In genomic region chr10:118045154-118045841, GRCh38 we compare ENCODE assay signal across 8 cellular contexts. TPM values are rescaled to one million over a fixed set of nuclear protein-coding genes. Genes with fewer than 3 reads are reported as not detected.
DNase-seq lines count a peak whose midpoint lies in the region; ATAC-seq, FAIRE-seq and TF ChIP-seq lines count a peak whose summit lies in the region.

No MANE protein-coding gene starts in this region.

- peak overlapping the region; percentile 80; the same call in 1 of the 2 replicates for H3K9ac ChIP-seq in HepG2 (ENCODE audit: insufficient read depth, low read depth, low read length)

- peaks cover 25% of the 10 kb centered on the region for H3K79me2 ChIP-seq in HepG2 (ENCODE audit: insufficient read depth, low read length)

- H3K4me3 ChIP-seq in heart left ventricle (peak overlapping the region in 11 of 12 donors; percentile 69 to 93 (median 88)), ascending aorta (peak overlapping the region; percentile 75 to 96), HepG2 (replicated peaks in 1 of 3; ENCODE audit: insufficient read depth in 1 of 3, low read depth in 2 of 3, low read length in 3 of 3) (peak overlapping the region; percentile 73 to 81 (median 79)), upper lobe of right lung (peak overlapping the region; percentile 92)

- WGBS in heart left ventricle, 4 donors = 32 to 40% (median 37%) methylated on average over 8 of the region's 8 CpGs
- 25% methylated on average over 8 of the region's 8 CpGs for WGBS in HepG2 (ENCODE audit: low lambda C conversion rate)

- H3K4me1 ChIP-seq in heart left ventricle = peaks cover 3 to 58% (median 48%) of the 10 kb centered on the region in 12 donors
- H3K4me1 ChIP-seq in ascending aorta = peaks cover 2 to 28% of the 10 kb centered on the region in 2 donors
- peaks cover 23% of the 10 kb centered on the region for H3K4me1 ChIP-seq in HepG2 (ENCODE audit: insufficient read depth, low read length)
- peaks cover 16% of the 10 kb centered on the region for H3K4me1 ChIP-seq in upper lobe of right lung

- no peak for TF ChIP-seq EP300 in HepG2 (IDR thresholded peaks at IDR 0.05; ENCODE audit: low read depth in 2 of 2, low read length in 2 of 2)
- TF ChIP-seq EP300 in HepG2 (CRISPR knock-in tag; IDR thresholded peaks at IDR 0.05; ENCODE audit: borderline replicate concordance) = no peak

- TF ChIP-seq POLR2A in heart left ventricle (IDR thresholded peaks at IDR 0.05) = no peak
- TF ChIP-seq POLR2A in HepG2 (IDR thresholded peaks at IDR 0.05; ENCODE audit: insufficient read depth in 1 of 2, low read depth in 2 of 2, low read length in 2 of 2) = no peak

- no peak for FAIRE-seq in HepG2 (lab: Jason Lieb, UNC)

- POLR2A ChIA-PET in HepG2 (lab: Yijun Ruan, JAX) = no interaction called here

- in situ Hi-C loops in HepG2 (cut with HindIII; ENCODE audit: extremely low pct_ligation_motif_present, low pct_unique_long_range_greater_than_20kb) = no loop called here

- no peak for ATAC-seq in heart left ventricle
- ATAC-seq in Right ventricle myocardium inferior = no peak
- no peak for ATAC-seq in HepG2
- no peak for ATAC-seq in upper lobe of right lung
- ATAC-seq in GM21619 (IDR thresholded peaks at IDR 0.05; ENCODE audit: unreplicated experiment) = no peak
- no peak for ATAC-seq in HG02588 (IDR thresholded peaks at IDR 0.05; ENCODE audit: unreplicated experiment)

- H4K20me1 ChIP-seq in HepG2 (ENCODE audit: insufficient read depth, low read length) = no peaks in the 10 kb centered on the region

- H3K27ac ChIP-seq in heart left ventricle (peak overlapping the region in 11 of 12 donors; percentile 68 to 95 (median 93)), ascending aorta (peak overlapping the region; percentile 91 to 98), HepG2 (ENCODE audit: extremely low read length, insufficient read depth, low read length) (peak overlapping the region; percentile 74), upper lobe of right lung (peak overlapping the region; percentile 94)

- peak overlapping the region; percentile 86 for H3K4me2 ChIP-seq in HepG2 (ENCODE audit: low read depth, low read length)

- CTCF ChIA-PET in HepG2 (lab: Yijun Ruan, JAX; ENCODE audit: low intra/inter-chr PET ratio, low total read pairs) = no interaction called here

- TSS peak; percentile 47 for BruUV-seq in HepG2 (replicated peaks; lab: Mats Ljungman, UMichigan)

- DNase-seq in heart left ventricle (no peak), Right ventricle myocardium inferior (ENCODE audit: missing footprints) (no peak), ascending aorta (ENCODE audit: low spot score in 2 of 2) (no peak), HepG2 (ENCODE audit: low spot score) (no peak), upper lobe of right lung (no peak)
- no peak for DNase-seq in stimulated activated naive CD4-positive, alpha-beta T cell (lab: John Stamatoyannopoulos, UW)

- no peaks in the 10 kb centered on the region for H3K27me3 ChIP-seq in heart left ventricle
- no peaks in the 10 kb centered on the region for H3K27me3 ChIP-seq in ascending aorta
- H3K27me3 ChIP-seq in HepG2 (ENCODE audit: control insufficient read depth in 1 of 2, insufficient read depth in 2 of 2, low read length in 2 of 2) = no peaks in the 10 kb centered on the region; a peak in 1 of 5 replicates
- H3K27me3 ChIP-seq in upper lobe of right lung = no peaks in the 10 kb centered on the region

- H2AFZ ChIP-seq in HepG2 (ENCODE audit: low read length) = no peak overlapping the region

- intact Hi-C loops in heart left ventricle (cut with DNase I) (loop anchor here in 1 of 10 donors (10.0 kb wide), 1 partner anchor 290 kb away; no protein-coding TSS in a partner anchor), Right ventricle myocardium inferior (cut with DNase I) (loop anchor here (5.0 to 10.0 kb wide), 3 partner anchors 72 to 670 kb away; partner anchors contain the start of gene PDZD8), ascending aorta (cut with DNase I) (loop anchor here (10.0 kb wide), 2 partner anchors 1300 to 1850 kb away; partner anchors contain the start of genes HSPA12A and SEC23IP), HepG2 (cut with micrococcal nuclease; ENCODE audit: unreplicated experiment) (no loop called here), upper lobe of right lung (cut with DNase I) (no loop called here)

- TF ChIP-seq CTCF in heart left ventricle (IDR thresholded peaks at IDR 0.05) (no peak), ascending aorta (IDR thresholded peaks at IDR 0.05) (no peak), HepG2 (CRISPR knock-in tag; IDR thresholded peaks at IDR 0.05) (no peak), upper lobe of right lung (IDR thresholded peaks at IDR 0.05) (no peak)

- H3K36me3 ChIP-seq in heart left ventricle (no peaks in the 10 kb centered on the region), ascending aorta (no peaks in the 10 kb centered on the region), HepG2 (replicated peaks in 1 of 2; ENCODE audit: control insufficient read depth in 1 of 2, insufficient read depth in 2 of 2, low read length in 2 of 2) (no peaks in the 10 kb centered on the region), upper lobe of right lung (no peaks in the 10 kb centered on the region)

- H3K9me3 ChIP-seq in heart left ventricle = no peaks in the 10 kb centered on the region
- H3K9me3 ChIP-seq in ascending aorta = no peaks in the 10 kb centered on the region
- H3K9me3 ChIP-seq in HepG2 (ENCODE audit: low read length) = no peaks in the 10 kb centered on the region
- no peaks in the 10 kb centered on the region for H3K9me3 ChIP-seq in upper lobe of right lung

- no peak for TF ChIP-seq RAD21 in HepG2 (CRISPR knock-in tag; IDR thresholded peaks at IDR 0.05)

TF ChIP-seq in HepG2, 621 proteins besides CTCF, POLR2A, EP300 and RAD21:
- peak; percentile 13; the same call in 1 of the 2 replicates for TF ChIP-seq ARID2 (CRISPR knock-in tag; IDR thresholded peaks at IDR 0.05; ENCODE audit: borderline replicate concordance)
- no peak for TF ChIP-seq ZC3H4 (CRISPR knock-in tag; IDR thresholded peaks at IDR 0.05; ENCODE audit: borderline replicate concordance)
- no peak for TF ChIP-seq KDM5A (IDR thresholded peaks at IDR 0.05; ENCODE audit: borderline replicate concordance, low read length)
- TF ChIP-seq ZNF674 (CRISPR knock-in tag; IDR thresholded peaks at IDR 0.05; ENCODE audit: low read depth) = no peak
- TF ChIP-seq JDP2 (CRISPR knock-in tag; IDR thresholded peaks at IDR 0.05; ENCODE audit: borderline replicate concordance) = no peak
- TF ChIP-seq PAWR (CRISPR knock-in tag; IDR thresholded peaks at IDR 0.05; ENCODE audit: borderline replicate concordance) = no peak

RNA-seq across cellular contexts. Expression of gene RAB11FIP2, which starts 1.4 kb away (rescaled TPM):
- 10 to 100 TPM in 8 of 9 donors, 1 to 10 TPM in 1; 8.8 to 20.3 (median 13.0) TPM for total RNA-seq in heart left ventricle
- polyA plus RNA-seq in heart left ventricle = 1 to 10 TPM; 1.6 to 5.5 TPM
- 12.8 TPM for total RNA-seq in Right ventricle myocardium inferior
- 2.8 TPM for total RNA-seq in ascending aorta
- total RNA-seq in HepG2 (2016; rRNA removed; fragmentation: Illumina TruSeq; extraction: Trizol) = 13.0 and 14.6 TPM in 2 replicates
- total RNA-seq in HepG2 (2016; cell fraction: cytosol; rRNA removed; fragmentation: Illumina TruSeq; extraction: Trizol; ENCODE audit: low read depth) = 5.5 and 6.4 TPM in 2 replicates
- total RNA-seq in HepG2 (2016; cell fraction: insoluble cytoplasmic fraction; rRNA removed; fragmentation: Illumina TruSeq; extraction: Trizol) = 10.3 and 10.8 TPM in 2 replicates
- 9.4 and 11.7 TPM in 2 replicates for total RNA-seq in HepG2 (2016; cell fraction: membrane; rRNA removed; fragmentation: Illumina TruSeq; extraction: Trizol)
- total RNA-seq in HepG2 (2016; cell fraction: nucleus; rRNA removed; fragmentation: Illumina TruSeq; extraction: Trizol) = 25.8 and 26.1 TPM in 2 replicates
- polyA plus RNA-seq in HepG2 (2011; rRNA removed) = 3.5 and 4.7 TPM in 2 replicates
- 1.2 and 2.2 TPM in 2 replicates for polyA plus RNA-seq in HepG2 (2011; cell fraction: cytosol; rRNA removed)
- polyA plus RNA-seq in HepG2 (2011; cell fraction: nucleus; rRNA removed) = 1.9 and 3.3 TPM in 2 replicates
- 4.5 and 4.8 TPM in 2 replicates for polyA plus RNA-seq in HepG2 (2012)
- polyA plus RNA-seq in HepG2 (2016; cell fraction: cytosol; fragmentation: Illumina TruSeq; extraction: Trizol; ENCODE audit: low read depth) = 0.17 and 0.28 TPM in 2 replicates
- 7.7 and 7.8 TPM in 2 replicates for polyA plus RNA-seq in HepG2 (2016; cell fraction: insoluble cytoplasmic fraction; fragmentation: Illumina TruSeq; extraction: Trizol; ENCODE audit: low read depth)
- polyA plus RNA-seq in HepG2 (2016; cell fraction: membrane; fragmentation: Illumina TruSeq; extraction: Trizol; ENCODE audit: low read depth) = 1.8 and 2.2 TPM in 2 replicates
- 8.7 and 13.1 TPM in 2 replicates for polyA plus RNA-seq in HepG2 (2016; cell fraction: nucleus; fragmentation: Illumina TruSeq; extraction: Trizol; ENCODE audit: insufficient read depth, low read depth)
- 1.3 and 5.5 TPM in 2 replicates for polyA minus RNA-seq in HepG2 (2011; rRNA and poly(A)+ RNA removed; ENCODE audit: low replicate concordance)
- polyA minus RNA-seq in HepG2 (2011; cell fraction: cytosol; rRNA and poly(A)+ RNA removed) = 5.5 and 6.7 TPM in 2 replicates
- polyA minus RNA-seq in HepG2 (2011; cell fraction: nucleus; rRNA and poly(A)+ RNA removed) = 31.2 and 39.4 TPM in 2 replicates
- 27.6 TPM for total RNA-seq in upper lobe of right lung

Comparison
In these comparisons a context has a peak if more than half of its experiments do, and no peak if none do; other contexts are left out.
1. intact Hi-C loops: an anchor here in Right ventricle myocardium inferior (5.0 to 10.0 kb wide) and ascending aorta (10.0 kb wide); none called in HepG2 and upper lobe of right lung.